ENCODE assay signal across 8 cellular contexts in genomic region chr2:64943387-64944150, GRCh38. TPM values are rescaled to one million over a fixed set of nuclear protein-coding genes. Genes with fewer than 3 reads are reported as not detected.
DNase-seq lines count a peak whose midpoint lies in the region; ATAC-seq and TF ChIP-seq lines count a peak whose summit lies in the region.

No MANE protein-coding gene starts in this region.

- no peaks in the 10 kb centered on the region for H3K36me3 Mint-ChIP-seq in activated naive CD4-positive, alpha-beta T cell treated with anti-CD3 and anti-CD28 coated beads for 36 hours (ENCODE audit: low read depth)

- no peak for ATAC-seq in GM18511 (IDR thresholded peaks at IDR 0.05; ENCODE audit: unreplicated experiment)

- H3K27me3 ChIP-seq in PC-9 (ENCODE audit: insufficient read depth, low read depth) (no peaks in the 10 kb centered on the region), prostate gland (replicated peaks; ENCODE audit: insufficient read depth) (no peaks in the 10 kb centered on the region)

- H3K4me3 ChIP-seq in PC-9 (no peak overlapping the region), fibroblast of the aortic adventitia (ENCODE audit: low read depth, low read length) (no peak overlapping the region), prostate gland (no peak overlapping the region)

- H3K9me2 ChIP-seq in PC-9 (ENCODE audit: insufficient read depth): no peaks in the 10 kb centered on the region; the same call in 1 of the 2 replicates

- H3K9me3 Mint-ChIP-seq in activated naive CD4-positive, alpha-beta T cell treated with anti-CD3 and anti-CD28 coated beads for 36 hours: no peaks in the 10 kb centered on the region

- peaks cover 32% of the 10 kb centered on the region for H3K4me1 Mint-ChIP-seq in activated naive CD4-positive, alpha-beta T cell treated with anti-CD3 and anti-CD28 coated beads for 36 hours (ENCODE audit: low read depth)

- H3K9me3 ChIP-seq in PC-9 (ENCODE audit: insufficient read depth, low read depth): no peaks in the 10 kb centered on the region
- H3K9me3 ChIP-seq in prostate gland: no peaks in the 10 kb centered on the region

- H3K36me3 ChIP-seq in PC-9 (ENCODE audit: low read depth): no peaks in the 10 kb centered on the region
- H3K36me3 ChIP-seq in prostate gland: no peaks in the 10 kb centered on the region

- no peaks in the 10 kb centered on the region for H4K20me1 ChIP-seq in PC-9 (ENCODE audit: insufficient read depth)

- no TSS peak for BruUV-seq in PC-9 (replicated peaks; lab: Mats Ljungman, UMichigan)

- peaks cover 15% of the 10 kb centered on the region for H3F3A ChIP-seq in PC-9 (ENCODE audit: insufficient read depth, low read depth)

- H2AFZ ChIP-seq in PC-9: no peak overlapping the region

- CTCF ChIA-PET in PC-9 (lab: Charles Lee): no interaction called here
- CTCF ChIA-PET in activated naive CD4-positive, alpha-beta T cell treated with anti-CD3 and anti-CD28 coated beads for 36 hours (lab: Charles Lee): interaction anchor here (0.5 to 2.4 kb wide), 2 partner anchors 10 to 26 kb away, joined by 4 to 8 read pairs; no protein-coding TSS in a partner anchor

- H3K4me2 ChIP-seq in PC-9: peak overlapping the region; percentile 10; the same call in 1 of the 2 replicates

- no peak overlapping the region for H3K4me3 Mint-ChIP-seq in activated naive CD4-positive, alpha-beta T cell treated with anti-CD3 and anti-CD28 coated beads for 36 hours

- H3K27me3 Mint-ChIP-seq in activated naive CD4-positive, alpha-beta T cell treated with anti-CD3 and anti-CD28 coated beads for 36 hours (ENCODE audit: low read depth): no peaks in the 10 kb centered on the region

- intact Hi-C loops in PC-9 (cut with micrococcal nuclease; ENCODE audit: unreplicated experiment) (no loop called here), prostate gland (cut with DNase I) (no loop called here)
- intact Hi-C loops in activated naive CD4-positive, alpha-beta T cell treated with anti-CD3 and anti-CD28 coated beads for 36 hours (cut with micrococcal nuclease): no loop called here

- H3K4me1 ChIP-seq in PC-9 (replicated peaks; ENCODE audit: insufficient read depth) (peaks cover 11% of the 10 kb centered on the region), prostate gland (replicated peaks) (no peaks in the 10 kb centered on the region)

- H3K27ac ChIP-seq in PC-9 (no peak overlapping the region), prostate gland (no peak overlapping the region)

- no peaks in the 10 kb centered on the region for H3K79me2 ChIP-seq in PC-9 (ENCODE audit: low read depth)

- TF ChIP-seq POLR2A in prostate gland (IDR thresholded peaks at IDR 0.05): no peak

- 32% methylated on average over 12 of the region's 12 CpGs for WGBS in prostate gland

- POLR2A ChIA-PET in PC-9 (lab: Charles Lee; ENCODE audit: unreplicated experiment): interaction anchor here (0.5 to 0.6 kb wide), 2 partner anchors 63 to 116 kb away, joined by 3 read pairs; no protein-coding TSS in a partner anchor

- DNase-seq in COR-L47 (lab: John Stamatoyannopoulos, UW) (peak; percentile 2), PC-9 (peak; percentile 8 to 76), fibroblast of the aortic adventitia (ENCODE audit: low read depth) (peak; percentile 73), prostate gland (ENCODE audit: low spot score) (peak; percentile 94), hepatic stellate cell (ENCODE audit: low spot score) (no peak), NK-92 (lab: John Stamatoyannopoulos, UW; ENCODE audit: unreplicated experiment) (no peak)
- DNase-seq in activated naive CD4-positive, alpha-beta T cell treated with anti-CD3 and anti-CD28 coated beads for 36 hours: no peak

- TF ChIP-seq CTCF in PC-9 (conservative IDR thresholded peaks at IDR 0.05): no peak
- TF ChIP-seq CTCF in fibroblast of the aortic adventitia (IDR thresholded peaks at IDR 0.05; ENCODE audit: insufficient read depth, low read length): no peak
- no peak for TF ChIP-seq CTCF in prostate gland (IDR thresholded peaks at IDR 0.05)

- H3K27ac Mint-ChIP-seq in activated naive CD4-positive, alpha-beta T cell treated with anti-CD3 and anti-CD28 coated beads for 36 hours: no peak overlapping the region

RNA-seq across cellular contexts. Expression of gene SLC1A4, which starts 45.6 kb away (rescaled TPM):
- 8.4 and 8.7 TPM in 2 replicates for total RNA-seq in PC-9 (2021)
- 9.5 and 24.1 TPM in 2 replicates for total RNA-seq in fibroblast of the aortic adventitia (ENCODE audit: low replicate concordance)
- 10 to 100 TPM; 21.2 to 33.2 TPM for total RNA-seq in prostate gland
- total RNA-seq in activated naive CD4-positive, alpha-beta T cell treated with anti-CD3 and anti-CD28 coated beads for 36 hours: 1 to 10 TPM; 8.3 to 8.7 TPM

Comparison
In these comparisons a context has a peak if more than half of its experiments do, and no peak if none do; other contexts are left out.
1. DNase-seq: peak in COR-L47 (single experiment), PC-9 (2 of 2), fibroblast of the aortic adventitia (single experiment) and prostate gland (single experiment); none in hepatic stellate cell (single experiment), NK-92 (single experiment) and activated naive CD4-positive, alpha-beta T cell treated with anti-CD3 and anti-CD28 coated beads for 36 hours (single experiment).